In the genomic region with DNA sequence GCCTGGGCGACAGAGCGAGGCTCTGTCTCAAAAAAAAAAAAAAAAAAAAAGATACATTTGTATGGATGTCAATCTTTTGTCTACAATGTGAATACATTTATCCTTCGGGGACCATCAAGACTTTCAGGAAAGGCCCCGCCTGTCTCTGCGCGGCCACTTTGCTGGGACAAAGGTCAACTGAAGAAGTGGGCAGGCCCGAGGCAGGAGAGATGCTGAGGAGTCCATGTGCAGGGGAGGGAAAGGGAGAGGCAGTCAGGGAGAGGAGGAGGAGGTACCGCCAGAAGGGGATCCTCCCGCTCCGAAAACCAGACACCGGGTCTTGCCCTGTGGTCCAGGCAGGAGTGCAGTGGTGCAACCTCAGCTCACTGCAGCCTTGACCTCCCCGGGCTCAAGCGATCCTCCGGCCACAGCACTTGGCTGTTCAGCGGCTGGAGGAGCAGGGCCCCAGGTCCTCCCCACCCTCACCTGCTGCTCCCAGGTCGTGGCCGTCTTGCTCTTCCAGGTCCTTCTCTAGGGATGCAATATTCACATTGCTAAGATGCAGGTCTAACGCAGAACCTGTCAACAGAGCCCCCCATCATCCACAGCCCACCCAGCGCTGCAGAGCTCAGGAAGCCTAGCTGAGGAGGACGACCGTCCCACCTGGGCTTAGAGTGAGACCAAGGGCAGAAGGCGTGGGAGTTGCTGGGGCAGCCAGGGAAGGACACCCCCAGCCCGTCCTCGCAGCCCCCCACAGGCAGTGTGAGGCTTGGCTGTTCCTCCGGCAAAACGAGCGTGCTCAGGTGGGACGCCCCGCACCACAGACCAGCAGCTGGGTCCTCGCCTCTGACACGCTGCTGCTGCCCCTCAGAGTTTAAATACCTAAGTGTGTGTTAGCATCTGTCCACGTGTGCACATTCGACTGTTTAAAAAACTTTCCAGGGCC, we compare ENCODE assay signal across 14 cellular contexts. TPM values are rescaled to one million over a fixed set of nuclear protein-coding genes. Genes with fewer than 3 reads are reported as not detected.
DNase-seq lines count a peak whose midpoint lies in the region; ATAC-seq, FAIRE-seq and TF ChIP-seq lines count a peak whose summit lies in the region.
"Had no signal": no experiment of that assay in that cellular context is flagged by ENCODE, and none has a peak within 500 bp of the region (broad histone marks: within the 10 kb centered on the region; RNA-seq: fewer than 3 reads in every experiment).

No MANE protein-coding gene starts in this region.

- H3K4me3 ChIP-seq in RWPE2 (ENCODE audit: severe bottlenecking) (no peak overlapping the region), H1 (ENCODE audit: extremely low read depth in 1 of 4, insufficient read depth in 2 of 4, low read depth in 3 of 4, low read length in 4 of 4) (no peak overlapping the region), testis (no peak overlapping the region)
- no peak overlapping the region for H3K4me3 ChIP-seq in CD8-positive, alpha-beta T cell (ENCODE audit: low read depth, low read length)
- H3K4me3 ChIP-seq: BLaER1 treated with 17β-estradiol and CSF1 and Interleukin-3, amounts not matched to agents 10 nM and 100 nM; HAP-1 had no signal

- intact Hi-C loops in testis (cut with DNase I; ENCODE audit: low total_unique reads) = no loop called here
- intact Hi-C loops in CD8-positive, alpha-beta T cell (cut with DNase I, micrococcal nuclease) = loop anchor here in 1 of 2 experiments (10.0 kb wide), 1 partner anchor 123 kb away; a partner anchor contains a TSS

- H3K23ac ChIP-seq in H1 (ENCODE audit: insufficient read length) = no peak overlapping the region

- H3K4me3 Mint-ChIP-seq in CD8-positive, alpha-beta T cell = no peak overlapping the region
- H3K4me3 Mint-ChIP-seq: HFFc6 had no signal

- no peaks in the 10 kb centered on the region for H3K9me3 Mint-ChIP-seq in CD8-positive, alpha-beta T cell
- H3K9me3 Mint-ChIP-seq: CD4-positive, CD25-positive, alpha-beta regulatory T cell; HFFc6 had no signal

- no peaks in the 10 kb centered on the region for H3K4me1 ChIP-seq in RWPE2 (ENCODE audit: insufficient read depth, poor library complexity, severe bottlenecking)
- no peaks in the 10 kb centered on the region for H3K4me1 ChIP-seq in H1 (replicated peaks in 1 of 4; ENCODE audit: control insufficient read depth in 3 of 4, insufficient read depth in 4 of 4, low read length in 3 of 4)
- H3K4me1 ChIP-seq in testis = no peaks in the 10 kb centered on the region
- H3K4me1 ChIP-seq in CD8-positive, alpha-beta T cell (ENCODE audit: insufficient read depth, low read length) = no peaks in the 10 kb centered on the region
- H3K4me1 ChIP-seq: HAP-1 had no signal

- H3K36me3 ChIP-seq in RWPE2 (ENCODE audit: low read depth) (peaks cover 3% of the 10 kb centered on the region; the same call in 1 of the 2 replicates), H1 (ENCODE audit: control insufficient read depth in 2 of 4, insufficient read depth in 4 of 4, low read length in 3 of 4) (peaks cover 0 to 29% (median 0%) of the 10 kb centered on the region in 4 experiments; a peak in 3 of 8 replicates), testis (ENCODE audit: low read depth, missing control alignments) (no peaks in the 10 kb centered on the region)
- peaks cover 7% of the 10 kb centered on the region for H3K36me3 ChIP-seq in CD8-positive, alpha-beta T cell (ENCODE audit: insufficient read depth, low read length)

- H3K4ac ChIP-seq in H1 (replicated peaks; ENCODE audit: insufficient read length, low read depth, low read length) = no peak overlapping the region

- DNase-seq in RWPE2 (ENCODE audit: low spot score) = peak; percentile 61
- no peak for DNase-seq in H1 (ENCODE audit: low read depth in 1 of 2, low spot score in 2 of 2)
- DNase-seq in testis = peak; percentile 54
- no peak for DNase-seq in NCI-H1417 treated with DMSO at 0.1 percent for 48 hours (lab: John Stamatoyannopoulos, UW)
- DNase-seq in CD8-positive, alpha-beta T cell = no peak
- DNase-seq: DMS 273 treated with DMSO at 0.1 percent for 48 hours, GOT3, HFFc6, KBM-7 had no signal

- no peaks in the 10 kb centered on the region; a peak in 1 of 4 replicates for H3K79me2 ChIP-seq in H1 (ENCODE audit: control insufficient read depth in 1 of 2, insufficient read depth in 2 of 2, low read length in 2 of 2)

- TF ChIP-seq RAD21 in H1 (IDR thresholded peaks at IDR 0.05 in 1 of 2, conservative IDR thresholded peaks at IDR 0.05 in 1 of 2; ENCODE audit: low read depth in 2 of 2, low read length in 2 of 2) = no peak

- no peak overlapping the region for H2BK15ac ChIP-seq in H1 (ENCODE audit: low read length)

- no peak overlapping the region for H2BK20ac ChIP-seq in H1 (ENCODE audit: low read length)

- H3K9me3 ChIP-seq in RWPE2 (ENCODE audit: severe bottlenecking) (no peaks in the 10 kb centered on the region), H1 (ENCODE audit: insufficient read depth in 2 of 2, low read depth in 1 of 2, low read length in 1 of 2) (no peaks in the 10 kb centered on the region), testis (no peaks in the 10 kb centered on the region)
- no peaks in the 10 kb centered on the region for H3K9me3 ChIP-seq in CD8-positive, alpha-beta T cell (ENCODE audit: low read length)
- H3K9me3 ChIP-seq: BLaER1 treated with 17β-estradiol and CSF1 and Interleukin-3, amounts not matched to agents 10 nM and 100 nM; HAP-1 had no signal

- no peak overlapping the region for H2AK5ac ChIP-seq in H1 (ENCODE audit: low read depth, low read length)

- TF ChIP-seq POLR2A in H1 (IDR thresholded peaks at IDR 0.05; ENCODE audit: control extremely low read depth in 1 of 2, low read depth in 2 of 2, low read length in 2 of 2) = no peak
- TF ChIP-seq POLR2A in testis (IDR thresholded peaks at IDR 0.05) = no peak

- no peak overlapping the region for H4K91ac ChIP-seq in H1 (replicated peaks; ENCODE audit: insufficient read length, low read length)

- no peak overlapping the region for H2BK120ac ChIP-seq in H1 (replicated peaks; ENCODE audit: low read depth, low read length)

- no peak for TF ChIP-seq EP300 in H1 (IDR thresholded peaks at IDR 0.05; ENCODE audit: borderline replicate concordance in 1 of 2, low read depth in 2 of 2, low read length in 2 of 2)

- H3K9ac ChIP-seq in H1 (replicated peaks in 1 of 4; ENCODE audit: extremely low read depth in 1 of 4, low read depth in 3 of 4, low read length in 3 of 4) = no peak overlapping the region
- H3K9ac ChIP-seq: BLaER1 treated with 17β-estradiol and CSF1 and Interleukin-3, amounts not matched to agents 10 nM and 100 nM had no signal

- no peak overlapping the region for H3K14ac ChIP-seq in H1 (ENCODE audit: insufficient read length)

- no peak overlapping the region for H3K4me2 ChIP-seq in H1 (ENCODE audit: insufficient read depth in 1 of 2, low read depth in 2 of 2, low read length in 2 of 2)
- H3K4me2 ChIP-seq: BLaER1 treated with 17β-estradiol and CSF1 and Interleukin-3, amounts not matched to agents 10 nM and 100 nM had no signal

- peaks cover 3 to 12% of the 10 kb centered on the region in 2 experiments for H4K20me1 ChIP-seq in H1 (replicated peaks in 1 of 2; ENCODE audit: control insufficient read depth in 1 of 2, insufficient read depth in 2 of 2, low read length in 2 of 2)

- CTCF ChIA-PET in H1 (lab: Charles Lee; ENCODE audit: partially characterized antibody) = interaction anchor here (0.6 to 2.3 kb wide), 11 partner anchors 9 to 119 kb away, joined by 3 to 10 read pairs (median 4); no protein-coding TSS in a partner anchor
- CTCF ChIA-PET in CD8-positive, alpha-beta T cell (lab: Charles Lee) = interaction anchor here (1.7 kb wide), 1 partner anchor 9 kb away, joined by 3 read pairs; no protein-coding TSS in a partner anchor

- ATAC-seq in RWPE2 (ENCODE audit: low read depth) = no peak
- no peak for ATAC-seq in CD8-positive, alpha-beta T cell

- H2BK12ac ChIP-seq in H1 (ENCODE audit: low read depth, low read length) = no peak overlapping the region

- H2BK5ac ChIP-seq in H1 (ENCODE audit: low read depth, low read length) = no peak overlapping the region; the same call in 1 of the 2 replicates

- POLR2A ChIA-PET in H1 (lab: Charles Lee; ENCODE audit: partially characterized antibody) = interaction anchor here (0.7 to 0.9 kb wide), 2 partner anchors 55 to 70 kb away, joined by 3 to 4 read pairs; no protein-coding TSS in a partner anchor
- POLR2A ChIA-PET in CD8-positive, alpha-beta T cell (lab: Charles Lee) = no interaction called here

- H3K79me1 ChIP-seq in H1 (ENCODE audit: low read depth, low read length) = peaks cover 8% of the 10 kb centered on the region

- H3K36me3 Mint-ChIP-seq in CD8-positive, alpha-beta T cell = peaks cover 28% of the 10 kb centered on the region
- H3K36me3 Mint-ChIP-seq: CD4-positive, CD25-positive, alpha-beta regulatory T cell had no signal

- no peak overlapping the region for H2AFZ ChIP-seq in H1 (ENCODE audit: low read length)

- FAIRE-seq in H1 (lab: Jason Lieb, UNC) = no peak
- FAIRE-seq: GM18507 had no signal

- H3K27me3 Mint-ChIP-seq in CD8-positive, alpha-beta T cell (ENCODE audit: low read depth) = no peaks in the 10 kb centered on the region
- H3K27me3 Mint-ChIP-seq: CD4-positive, CD25-positive, alpha-beta regulatory T cell had no signal

- no peak overlapping the region for H4K5ac ChIP-seq in H1 (ENCODE audit: insufficient read length, low read depth, low read length)

- no peaks in the 10 kb centered on the region for H3K4me1 Mint-ChIP-seq in CD8-positive, alpha-beta T cell (ENCODE audit: low read depth)

- 0 out of 2 replicates have a peak overlapping the region, but pooled peaks have one; percentile 51 for H4K8ac ChIP-seq in H1 (ENCODE audit: extremely low read depth, insufficient read depth, low read length)

- TF ChIP-seq CTCF in RWPE2 (IDR thresholded peaks at IDR 0.05; ENCODE audit: poor library complexity, severe bottlenecking) = no peak
- TF ChIP-seq CTCF in H1 (IDR thresholded peaks at IDR 0.05; ENCODE audit: control extremely low read depth in 1 of 3, insufficient read depth in 1 of 3, low read depth in 1 of 3, low read length in 3 of 3) = no peak
- TF ChIP-seq CTCF in testis (IDR thresholded peaks at IDR 0.05) = no peak
- TF ChIP-seq CTCF in CD8-positive, alpha-beta T cell (IDR thresholded peaks at IDR 0.05) = no peak

- H3K18ac ChIP-seq in H1 (ENCODE audit: extremely low read depth, low read length) = no peak overlapping the region

- 92% methylated on average over 33 of the region's 33 CpGs; no CpG with 5 or more reads in 1 of the 2 experiments for WGBS in H1 (ENCODE audit: extremely low coverage in 1 of 2, insufficient coverage in 1 of 2, insufficient read length in 1 of 2, insufficient replicate concordance in 2 of 2, low coverage in 1 of 2, low lambda C conversion rate in 2 of 2, missing lambda C conversion rate in 1 of 2), 2 experiments
- WGBS in testis, 2 donors = 78 to 80% methylated on average over 22 to 33 of the region's 33 CpGs

- H3K27ac Mint-ChIP-seq in CD8-positive, alpha-beta T cell = no peak overlapping the region
- H3K27ac Mint-ChIP-seq: CD4-positive, CD25-positive, alpha-beta regulatory T cell; HFFc6 had no signal

- no peaks in the 10 kb centered on the region for H3K23me2 ChIP-seq in H1 (ENCODE audit: low read depth, low read length)

- no peak overlapping the region for H3K27ac ChIP-seq in RWPE2 (ENCODE audit: poor library complexity, severe bottlenecking)
- H3K27ac ChIP-seq in H1 (ENCODE audit: low read depth, low read length) = no peak overlapping the region
- H3K27ac ChIP-seq in testis = no peak overlapping the region
- no peak overlapping the region for H3K27ac ChIP-seq in CD8-positive, alpha-beta T cell (ENCODE audit: low read depth, low read length)
- H3K27ac ChIP-seq: BLaER1 treated with 17β-estradiol and CSF1 and Interleukin-3, amounts not matched to agents 10 nM and 100 nM; HL-60 had no signal

- H3K27me3 ChIP-seq in RWPE2 (ENCODE audit: insufficient read depth, poor library complexity, severe bottlenecking) = no peaks in the 10 kb centered on the region
- no peaks in the 10 kb centered on the region for H3K27me3 ChIP-seq in H1 (replicated peaks in 1 of 4; ENCODE audit: control insufficient read depth in 3 of 4, extremely low read depth in 1 of 4, insufficient read depth in 3 of 4, low read length in 3 of 4)
- no peaks in the 10 kb centered on the region for H3K27me3 ChIP-seq in testis
- H3K27me3 ChIP-seq in CD8-positive, alpha-beta T cell (ENCODE audit: insufficient read depth, low read length) = no peaks in the 10 kb centered on the region
- H3K27me3 ChIP-seq: BLaER1 treated with 17β-estradiol and CSF1 and Interleukin-3, amounts not matched to agents 10 nM and 100 nM had no signal

- no peak overlapping the region for H3K56ac ChIP-seq in H1 (replicated peaks; ENCODE audit: insufficient read length, low read depth, low read length)

RNA-seq across cellular contexts. Expression of a gene that starts 19.6 kb away (rescaled TPM):
- total RNA-seq in H1 (2021; fragmentation: NEBNext Ultra II Directional; extraction: Animal tissue kit (Norgen Biotek cat#: 25700)) = 25.2 and 26.2 TPM in 2 replicates
- 51.2 and 73.3 TPM in 2 replicates for polyA plus RNA-seq in H1 (2011; rRNA removed)
- polyA plus RNA-seq in H1 (2011; cell fraction: cytosol; rRNA removed) = 45.7 TPM
- polyA plus RNA-seq in H1 (2011; cell fraction: nucleus; rRNA removed) = 73.3 TPM
- polyA plus RNA-seq in H1 (2012, experiment 1 of 2) = 21.7 to 30.2 TPM (median 28.6 TPM) in 4 replicates
- polyA plus RNA-seq in H1 (2012, experiment 2 of 2) = 17.9 TPM
- 22.1 TPM for polyA plus RNA-seq in H1 (2013, experiment 1 of 2)
- polyA plus RNA-seq in H1 (2013, experiment 2 of 2) = 23.7 TPM
- polyA minus RNA-seq in H1 (2011; rRNA and poly(A)+ RNA removed) = 9.9 and 10.5 TPM in 2 replicates
- polyA minus RNA-seq in H1 (2011; cell fraction: cytosol; rRNA and poly(A)+ RNA removed) = 9.3 TPM
- 13.4 TPM for polyA minus RNA-seq in H1 (2011; cell fraction: nucleus; rRNA and poly(A)+ RNA removed)
- total RNA-seq in testis = 100 to 1,000 TPM; 106 to 150 TPM
- 67.8 TPM for polyA plus RNA-seq in testis (ENCODE audit: insufficient read depth, low read depth, low replicate concordance)
- total RNA-seq in CD8-positive, alpha-beta T cell = 10 to 100 TPM; 30.7 to 31.9 TPM

RNA-seq across cellular contexts. Expression of a gene that starts 19.6 kb away (rescaled TPM):
- total RNA-seq in H1 (2021; fragmentation: NEBNext Ultra II Directional; extraction: Animal tissue kit (Norgen Biotek cat#: 25700)) = 45.9 and 52.3 TPM in 2 replicates
- polyA plus RNA-seq in H1 (2011; rRNA removed) (43.1 and 66.0 TPM in 2 replicates), testis (ENCODE audit: insufficient read depth, low read depth, low replicate concordance) (40.9 TPM)
- polyA plus RNA-seq in H1 (2011; cell fraction: cytosol; rRNA removed) = 60.3 TPM
- polyA plus RNA-seq in H1 (2011; cell fraction: nucleus; rRNA removed) = 46.0 TPM
- polyA plus RNA-seq in H1 (2012, experiment 1 of 2) = 31.8 to 57.4 TPM (median 53.2 TPM) in 4 replicates
- 37.5 TPM for polyA plus RNA-seq in H1 (2012, experiment 2 of 2)
- 25.0 TPM for polyA plus RNA-seq in H1 (2013, experiment 1 of 2)
- 26.0 TPM for polyA plus RNA-seq in H1 (2013, experiment 2 of 2)
- polyA minus RNA-seq in H1 (2011; rRNA and poly(A)+ RNA removed) = 10.2 and 10.8 TPM in 2 replicates
- polyA minus RNA-seq in H1 (2011; cell fraction: cytosol; rRNA and poly(A)+ RNA removed) = 31.2 TPM
- 19.7 TPM for polyA minus RNA-seq in H1 (2011; cell fraction: nucleus; rRNA and poly(A)+ RNA removed)
- total RNA-seq in testis = 10 to 100 TPM; 79.4 to 89.5 TPM
- 10 to 100 TPM; 21.6 to 22.7 TPM for total RNA-seq in CD8-positive, alpha-beta T cell

RNA-seq across cellular contexts. Expression of a gene that starts 37.9 kb away (rescaled TPM):
- 6.8 and 7.9 TPM in 2 replicates for total RNA-seq in H1 (2021; fragmentation: NEBNext Ultra II Directional; extraction: Animal tissue kit (Norgen Biotek cat#: 25700))
- polyA plus RNA-seq in H1 (2011; rRNA removed) = 2.9 and 6.3 TPM in 2 replicates
- polyA plus RNA-seq in H1 (2011; cell fraction: cytosol; rRNA removed) = 4.8 TPM
- polyA plus RNA-seq in H1 (2011; cell fraction: nucleus; rRNA removed) = 33.8 TPM
- 4.5 to 6.4 TPM (median 5.6 TPM) in 4 replicates for polyA plus RNA-seq in H1 (2012, experiment 1 of 2)
- polyA plus RNA-seq in H1 (2012, experiment 2 of 2) = 2.6 TPM
- 5.0 TPM for polyA plus RNA-seq in H1 (2013, experiment 1 of 2)
- polyA plus RNA-seq in H1 (2013, experiment 2 of 2) = 3.4 TPM
- 2.0 and 2.1 TPM in 2 replicates for polyA minus RNA-seq in H1 (2011; rRNA and poly(A)+ RNA removed)
- polyA minus RNA-seq in H1 (2011; cell fraction: cytosol; rRNA and poly(A)+ RNA removed) = 5.7 TPM
- 11.1 TPM for polyA minus RNA-seq in H1 (2011; cell fraction: nucleus; rRNA and poly(A)+ RNA removed)
- total RNA-seq in testis = 10 to 100 TPM; 29.8 to 60.4 TPM
- 23.0 TPM for polyA plus RNA-seq in testis (ENCODE audit: insufficient read depth, low read depth, low replicate concordance)
- 10 to 100 TPM; 13.8 to 18.3 TPM for total RNA-seq in CD8-positive, alpha-beta T cell

RNA-seq across cellular contexts. Expression of a gene that starts 43.2 kb away (rescaled TPM):
- total RNA-seq in H1 (2021; fragmentation: NEBNext Ultra II Directional; extraction: Animal tissue kit (Norgen Biotek cat#: 25700)) = 31.8 and 32.1 TPM in 2 replicates
- polyA plus RNA-seq in H1 (2011; rRNA removed) (25.1 and 32.0 TPM in 2 replicates), testis (ENCODE audit: insufficient read depth, low read depth, low replicate concordance) (23.7 TPM)
- 32.1 TPM for polyA plus RNA-seq in H1 (2011; cell fraction: cytosol; rRNA removed)
- polyA plus RNA-seq in H1 (2011; cell fraction: nucleus; rRNA removed) = 126 TPM
- 11.6 to 23.0 TPM (median 17.3 TPM) in 4 replicates for polyA plus RNA-seq in H1 (2012, experiment 1 of 2)
- 8.4 TPM for polyA plus RNA-seq in H1 (2012, experiment 2 of 2)
- 15.8 TPM for polyA plus RNA-seq in H1 (2013, experiment 1 of 2)
- polyA plus RNA-seq in H1 (2013, experiment 2 of 2) = 13.7 TPM
- 7.3 and 13.6 TPM in 2 replicates for polyA minus RNA-seq in H1 (2011; rRNA and poly(A)+ RNA removed)
- polyA minus RNA-seq in H1 (2011; cell fraction: cytosol; rRNA and poly(A)+ RNA removed) = 30.1 TPM
- 31.8 TPM for polyA minus RNA-seq in H1 (2011; cell fraction: nucleus; rRNA and poly(A)+ RNA removed)
- total RNA-seq in testis = 10 to 100 TPM; 49.2 to 49.9 TPM
- total RNA-seq in CD8-positive, alpha-beta T cell = 10 to 100 TPM; 52.9 to 53.3 TPM

RNA-seq across cellular contexts. Expression of a gene that starts 49.2 kb away (rescaled TPM):
- 13.4 and 14.9 TPM in 2 replicates for total RNA-seq in H1 (2021; fragmentation: NEBNext Ultra II Directional; extraction: Animal tissue kit (Norgen Biotek cat#: 25700))
- polyA plus RNA-seq in H1 (2011; rRNA removed) = 33.8 and 35.0 TPM in 2 replicates
- polyA plus RNA-seq in H1 (2011; cell fraction: cytosol; rRNA removed) = 31.5 TPM
- 22.3 TPM for polyA plus RNA-seq in H1 (2011; cell fraction: nucleus; rRNA removed)
- polyA plus RNA-seq in H1 (2012, experiment 1 of 2) = 15.3 to 20.8 TPM (median 19.9 TPM) in 4 replicates
- polyA plus RNA-seq in H1 (2012, experiment 2 of 2) = 16.5 TPM
- 18.8 TPM for polyA plus RNA-seq in H1 (2013, experiment 1 of 2)
- polyA plus RNA-seq in H1 (2013, experiment 2 of 2) = 20.4 TPM
- 7.0 and 7.6 TPM in 2 replicates for polyA minus RNA-seq in H1 (2011; rRNA and poly(A)+ RNA removed)
- 8.1 TPM for polyA minus RNA-seq in H1 (2011; cell fraction: cytosol; rRNA and poly(A)+ RNA removed)
- 13.3 TPM for polyA minus RNA-seq in H1 (2011; cell fraction: nucleus; rRNA and poly(A)+ RNA removed)
- total RNA-seq in testis = 10 to 100 TPM; 22.8 to 27.7 TPM
- 17.5 TPM for polyA plus RNA-seq in testis (ENCODE audit: insufficient read depth, low read depth, low replicate concordance)
- 10 to 100 TPM in 1 of 2 experiments, 1 to 10 TPM in 1; 8.1 to 10.3 TPM for total RNA-seq in CD8-positive, alpha-beta T cell

Comparison
In these comparisons a context has a peak if more than half of its experiments do, and no peak if none do; other contexts are left out.
1. DNase-seq: peak in RWPE2 (single experiment) and testis (single experiment); none in H1 (0 of 2), NCI-H1417 treated with DMSO at 0.1 percent for 48 hours (single experiment) and CD8-positive, alpha-beta T cell (0 of 7).